ENCODE assay signal across 35 cellular contexts in genomic region chr22:33925194-33925593, GRCh38.
"Had no signal": no experiment of that assay in that cellular context is flagged by ENCODE, and none has a peak within 500 bp of the region (broad histone marks: within the 10 kb centered on the region; RNA-seq: fewer than 3 reads in every experiment).

No MANE protein-coding gene starts in this region.

- H3K27ac ChIP-seq: adrenal gland, cardiac muscle cell, colonic mucosa, VCaP had no signal

- ATAC-seq: activated CD8-positive, alpha-beta T cell treated with anti-CD3 and anti-CD28 coated beads for 36 hours; activated naive CD4-positive, alpha-beta T cell treated with anti-CD3 and anti-CD28 coated beads, Interleukin-2, amount 50 U/mL, for 72 hours had no signal

- H3K36me3 ChIP-seq: adrenal gland, cardiac muscle cell, colonic mucosa had no signal

- H3K27me3 ChIP-seq: adrenal gland had no signal

- H3K36me3 Mint-ChIP-seq: activated naive CD8-positive, alpha-beta T cell treated with anti-CD3 and anti-CD28 coated beads for 36 hours; brain had no signal

- DNase-seq: activated B cell treated with CpG ODN at 0.5 μM for 24 hours; activated CD4-positive, alpha-beta memory T cell treated with anti-CD3 and anti-CD28 coated beads for 36 hours; activated CD4-positive, alpha-beta T cell treated with anti-CD3 and anti-CD28 coated beads for 4 hours; activated CD4-positive, alpha-beta T cell treated with anti-CD3 and anti-CD28 coated beads, Interleukin-2, amount 10 ng/mL, durations not matched to agents 24 days and 14 days; activated CD4-positive, alpha-beta T cell treated with anti-CD3 and anti-CD28 coated beads, Interleukin-2, amount 50 U/mL, for 1 hour; activated CD4-positive, alpha-beta T cell treated with anti-CD3 and anti-CD28 coated beads, Interleukin-2, amount 50 U/mL, for 4 hours; activated CD4-positive, CD25-positive, alpha-beta regulatory T cell treated with anti-CD3 and anti-CD28 coated beads, Interleukin-2, amount 50 U/mL, for 72 hours; activated CD8-positive, alpha-beta memory T cell treated with anti-CD3 and anti-CD28 coated beads, Interleukin-2, amount 50 U/mL, for 4 hours; activated CD8-positive, alpha-beta T cell treated with anti-CD3 and anti-CD28 coated beads for 36 hours; activated effector memory CD4-positive, alpha-beta T cell treated with anti-CD3 and anti-CD28 coated beads, Interleukin-2, amount 50 U/mL, for 16 hours; activated gamma-delta T cell treated with Interleukin-2 at 50 U/mL for 16 hours; activated naive CD4-positive, alpha-beta T cell; activated naive CD4-positive, alpha-beta T cell treated with anti-CD3 and anti-CD28 coated beads for 36 hours; activated naive CD4-positive, alpha-beta T cell treated with anti-CD3 and anti-CD28 coated beads, Interleukin-2, amount 50 U/mL, for 16 hours; activated naive CD8-positive, alpha-beta T cell treated with anti-CD3 and anti-CD28 coated beads for 36 hours; activated T-cell treated with anti-CD3 and anti-CD28 coated beads, Interleukin-2, amount 50 U/mL, for 24 hours; activated T-cell treated with anti-CD3 and anti-CD28 coated beads, Interleukin-2, amount 50 U/mL, for 48 hours; adrenal gland; amniotic stem cell; aorta; caudate nucleus; cerebellar nuclear complex; colonic mucosa; T-helper 2 cell; T-helper 9 cell had no signal

- H3K4me3 ChIP-seq: adrenal gland, cardiac muscle cell, colonic mucosa had no signal

- H3K4me1 ChIP-seq: colonic mucosa had no signal

- H3K9me3 ChIP-seq: adrenal gland, colonic mucosa had no signal

- H3K4me3 Mint-ChIP-seq: activated B cell treated with CpG ODN at 0.5 μM for 24 hours; activated CD4-positive, alpha-beta memory T cell treated with anti-CD3 and anti-CD28 coated beads for 36 hours; activated CD4-positive, alpha-beta T cell treated with anti-CD3 and anti-CD28 coated beads, Interleukin-2, amount 10 ng/mL, durations not matched to agents 24 days and 14 days; activated CD8-positive, alpha-beta T cell treated with anti-CD3 and anti-CD28 coated beads for 36 hours; activated naive CD4-positive, alpha-beta T cell treated with anti-CD3 and anti-CD28 coated beads for 36 hours; activated naive CD8-positive, alpha-beta T cell treated with anti-CD3 and anti-CD28 coated beads for 36 hours; activated T-cell treated with anti-CD3 and anti-CD28 coated beads, Interleukin-2, amount 50 U/mL, for 24 hours; brain; central memory CD8-positive, alpha-beta T cell; T-helper 1 cell treated with Interleukin-12 subunit alpha and Interleukin-12 subunit beta and Interleukin-4 antibody, amounts not matched to agents 30 μg/mL and 1 μg/mL, for 36 hours; T-helper 2 cell treated with Interferon-gamma antibody and Interleukin-4, amounts not matched to agents 5 μg/mL and 100 μg/mL, for 36 hours had no signal

- H3K9me3 Mint-ChIP-seq: activated B cell treated with CpG ODN at 0.5 μM for 24 hours; activated CD4-positive, alpha-beta memory T cell treated with anti-CD3 and anti-CD28 coated beads for 36 hours; activated CD8-positive, alpha-beta T cell treated with anti-CD3 and anti-CD28 coated beads for 36 hours; activated naive CD4-positive, alpha-beta T cell treated with anti-CD3 and anti-CD28 coated beads for 36 hours; activated naive CD4-positive, alpha-beta T cell treated with anti-CD3 and anti-CD28 coated beads, Interleukin-2, amount 50 U/mL, for 72 hours; activated naive CD8-positive, alpha-beta T cell treated with anti-CD3 and anti-CD28 coated beads for 36 hours; activated T-cell treated with anti-CD3 and anti-CD28 coated beads, Interleukin-2, amount 50 U/mL, for 24 hours; central memory CD8-positive, alpha-beta T cell had no signal

- FAIRE-seq: astrocyte, bronchial epithelial cell, TTC549 had no signal

- H3K27ac Mint-ChIP-seq: activated B cell treated with CpG ODN at 0.5 μM for 24 hours; activated CD4-positive, alpha-beta memory T cell treated with anti-CD3 and anti-CD28 coated beads for 36 hours; activated CD4-positive, alpha-beta T cell treated with anti-CD3 and anti-CD28 coated beads, Interleukin-2, amount 10 ng/mL, durations not matched to agents 24 days and 14 days; activated CD8-positive, alpha-beta T cell treated with anti-CD3 and anti-CD28 coated beads for 36 hours; activated naive CD4-positive, alpha-beta T cell treated with anti-CD3 and anti-CD28 coated beads for 36 hours; activated naive CD8-positive, alpha-beta T cell treated with anti-CD3 and anti-CD28 coated beads for 36 hours; activated T-cell treated with anti-CD3 and anti-CD28 coated beads, Interleukin-2, amount 50 U/mL, for 24 hours; brain; T-helper 1 cell treated with Interleukin-12 subunit alpha and Interleukin-12 subunit beta and Interleukin-4 antibody, amounts not matched to agents 30 μg/mL and 1 μg/mL, for 36 hours; T-helper 2 cell treated with Interferon-gamma antibody and Interleukin-4, amounts not matched to agents 5 μg/mL and 100 μg/mL, for 36 hours had no signal
